ENCODE assay signal across 24 cellular contexts in genomic region chrX:15055146-15055930, GRCh38.
DNase-seq lines count a peak whose midpoint lies in the region; ATAC-seq and TF ChIP-seq lines count a peak whose summit lies in the region.
"Had no signal": no experiment of that assay in that cellular context is flagged by ENCODE, and none has a peak within 500 bp of the region (broad histone marks: within the 10 kb centered on the region; RNA-seq: fewer than 3 reads in every experiment).

No MANE protein-coding gene starts in this region.

- in situ Hi-C loops in mammary epithelial cell (cut with MboI; ENCODE audit: low sequenced_read_pairs in 2 of 2) = no loop called here

- no peaks in the 10 kb centered on the region for H4K20me1 ChIP-seq in mammary epithelial cell (ENCODE audit: insufficient read depth, low read length)

- ATAC-seq in RWPE2 (ENCODE audit: low read depth) = peak; percentile 55; the same call in 2 of the 3 replicates
- ATAC-seq in foreskin keratinocyte = peak; percentile 89
- no peak for ATAC-seq in GM19023 (IDR thresholded peaks at IDR 0.05; ENCODE audit: unreplicated experiment)
- ATAC-seq: activated CD8-positive, alpha-beta T cell treated with anti-CD3 and anti-CD28 coated beads for 36 hours; effector memory CD8-positive, alpha-beta T cell; heart left ventricle had no signal

- H3K4me3 ChIP-seq in mammary epithelial cell (replicated peaks in 1 of 3; ENCODE audit: insufficient read depth in 1 of 3, low read depth in 2 of 3, low read length in 3 of 3) (no peak overlapping the region), breast epithelium (no peak overlapping the region), RWPE2 (ENCODE audit: severe bottlenecking) (no peak overlapping the region), adrenal gland (no peak overlapping the region)
- H3K4me3 ChIP-seq: ascending aorta, HAP-1, heart left ventricle, spleen had no signal

- H3K9me3 ChIP-seq in mammary epithelial cell (replicated peaks; ENCODE audit: insufficient read depth, low read length) (no peaks in the 10 kb centered on the region), breast epithelium (peaks cover 0 to 3% of the 10 kb centered on the region in 2 donors), RWPE2 (ENCODE audit: severe bottlenecking) (no peaks in the 10 kb centered on the region), adrenal gland (replicated peaks in 1 of 3) (no peaks in the 10 kb centered on the region)
- H3K9me3 ChIP-seq: ascending aorta, HAP-1, heart left ventricle had no signal

- H3K27ac ChIP-seq in mammary epithelial cell (ENCODE audit: insufficient read depth, low read depth, low read length) (peak overlapping the region; percentile 59), breast epithelium (no peak overlapping the region), RWPE2 (ENCODE audit: poor library complexity, severe bottlenecking) (peak overlapping the region; percentile 6), foreskin keratinocyte (peak overlapping the region; percentile 78), adrenal gland (no peak overlapping the region)
- H3K27ac ChIP-seq: ascending aorta, heart left ventricle, spleen had no signal

- no peak overlapping the region for H3K4me2 ChIP-seq in mammary epithelial cell (ENCODE audit: insufficient read depth, low read depth, low read length)

- H3K27me3 ChIP-seq in mammary epithelial cell (ENCODE audit: insufficient read depth, low read length) = no peaks in the 10 kb centered on the region
- peaks cover 0 to 8% of the 10 kb centered on the region in 2 donors for H3K27me3 ChIP-seq in breast epithelium
- H3K27me3 ChIP-seq in RWPE2 (ENCODE audit: insufficient read depth, poor library complexity, severe bottlenecking) = no peaks in the 10 kb centered on the region
- no peaks in the 10 kb centered on the region for H3K27me3 ChIP-seq in foreskin keratinocyte
- H3K27me3 ChIP-seq in adrenal gland = no peaks in the 10 kb centered on the region
- H3K27me3 ChIP-seq: ascending aorta, spleen had no signal

- TF ChIP-seq POLR2A in breast epithelium (IDR thresholded peaks at IDR 0.05) (no peak), adrenal gland (IDR thresholded peaks at IDR 0.05) (no peak)

- CTCF ChIA-PET in mammary epithelial cell (lab: Charles Lee; ENCODE audit: low non-redundant PET) = no interaction called here

- dilution Hi-C loops in mammary epithelial cell (cut with HindIII; ENCODE audit: low sequenced_read_pairs) = no loop called here

- H3K36me3 ChIP-seq in mammary epithelial cell (ENCODE audit: insufficient read depth, low read length) (no peaks in the 10 kb centered on the region), breast epithelium (no peaks in the 10 kb centered on the region), RWPE2 (ENCODE audit: low read depth) (no peaks in the 10 kb centered on the region), adrenal gland (replicated peaks in 1 of 2) (no peaks in the 10 kb centered on the region)
- H3K36me3 ChIP-seq: ascending aorta, HAP-1, heart left ventricle, spleen had no signal

- 44% methylated on average over 3 of the region's 3 CpGs for WGBS in mammary epithelial cell (ENCODE audit: low coverage, missing lambda C conversion rate)
- 69 to 77% (median 73%) methylated on average over 3 of the region's 3 CpGs for WGBS in adrenal gland, 4 donors

- DNase-seq in mammary epithelial cell = peak; percentile 55
- DNase-seq in breast epithelium (ENCODE audit: low spot score in 2 of 2) = no peak
- DNase-seq in RWPE2 (ENCODE audit: low spot score) = no peak
- peak; percentile 34 to 76 for DNase-seq in foreskin keratinocyte
- no peak for DNase-seq in adrenal gland
- DNase-seq in D341Med (ENCODE audit: low spot score) = no peak
- DNase-seq in NCI-H1105 treated with DMSO at 0.1 percent for 48 hours (lab: John Stamatoyannopoulos, UW) = no peak
- DNase-seq: activated CD4-positive, CD25-positive, alpha-beta regulatory T cell; activated CD8-positive, alpha-beta T cell treated with anti-CD3 and anti-CD28 coated beads for 36 hours; activated naive CD4-positive, alpha-beta T cell; activated T-cell treated with anti-CD3 and anti-CD28 coated beads, Interleukin-2, amount 50 U/mL, for 1 hour; CD4-positive, CD25-positive, alpha-beta regulatory T cell; effector memory CD8-positive, alpha-beta T cell; heart left ventricle; Kasumi-1; NCI-H1092; NCI-H2029 treated with DMSO at 0.1 percent for 48 hours; NCI-H446 treated with DMSO at 0.1 percent for 48 hours; nucleus accumbens; spleen; stimulated activated CD4-positive, alpha-beta T cell treated with anti-CD3 and anti-CD28 coated beads, Interleukin-4, amount 100 ng/mL, for 24 hours had no signal

- TF ChIP-seq CTCF in mammary epithelial cell (conservative IDR thresholded peaks at IDR 0.05 in 1 of 2, IDR thresholded peaks at IDR 0.05 in 1 of 2; ENCODE audit: extremely low read depth in 1 of 2, insufficient read depth in 1 of 2, low read depth in 1 of 2, low read length in 2 of 2) (no peak), breast epithelium (IDR thresholded peaks at IDR 0.05) (no peak), RWPE2 (IDR thresholded peaks at IDR 0.05; ENCODE audit: poor library complexity, severe bottlenecking) (no peak), foreskin keratinocyte (conservative IDR thresholded peaks at IDR 0.05) (no peak), adrenal gland (IDR thresholded peaks at IDR 0.05) (no peak)

- H3K4me1 ChIP-seq in mammary epithelial cell (ENCODE audit: insufficient read depth, low read length) = peaks cover 7% of the 10 kb centered on the region
- H3K4me1 ChIP-seq in breast epithelium = no peaks in the 10 kb centered on the region
- H3K4me1 ChIP-seq in RWPE2 (ENCODE audit: insufficient read depth, poor library complexity, severe bottlenecking) = no peaks in the 10 kb centered on the region
- H3K4me1 ChIP-seq in foreskin keratinocyte = peaks cover 7% of the 10 kb centered on the region
- H3K4me1 ChIP-seq in adrenal gland (replicated peaks in 1 of 2) = no peaks in the 10 kb centered on the region
- H3K4me1 ChIP-seq: ascending aorta, HAP-1, heart left ventricle, spleen had no signal

- no peaks in the 10 kb centered on the region for H3K79me2 ChIP-seq in mammary epithelial cell (ENCODE audit: insufficient read depth, low read length)

- BruUV-seq in mammary epithelial cell (replicated peaks; lab: Mats Ljungman, UMichigan) = TSS peak; percentile 83

- H3K9ac ChIP-seq in mammary epithelial cell (ENCODE audit: insufficient read depth, low read length) = no peak overlapping the region

- intact Hi-C loops in mammary epithelial cell (cut with micrococcal nuclease) = loop anchor here (10.0 kb wide), 1 partner anchor 961 kb away; no protein-coding TSS in a partner anchor
- intact Hi-C loops in breast epithelium (cut with DNase I; ENCODE audit: low total_unique reads) = no loop called here
- intact Hi-C loops in adrenal gland (cut with DNase I) = no loop called here

- no peak overlapping the region for H2AFZ ChIP-seq in mammary epithelial cell (ENCODE audit: low read depth, low read length)

Comparison
In these comparisons a context has a peak if more than half of its experiments do, and no peak if none do; other contexts are left out.
1. DNase-seq: peak in mammary epithelial cell (single experiment) and foreskin keratinocyte (2 of 2); none in breast epithelium (0 of 2), RWPE2 (single experiment), adrenal gland (0 of 7), D341Med (single experiment) and NCI-H1105 treated with DMSO at 0.1 percent for 48 hours (single experiment).
2. H3K27ac ChIP-seq: peak in mammary epithelial cell (single experiment), RWPE2 (single experiment) and foreskin keratinocyte (single experiment); none in breast epithelium (0 of 2) and adrenal gland (0 of 5).